ENCODE assay signal across 9 cellular contexts in genomic region chr3:157156844-157157635, GRCh38. TPM values are rescaled to one million over a fixed set of nuclear protein-coding genes. Genes with fewer than 3 reads are reported as not detected.
DNase-seq lines count a peak whose midpoint lies in the region; ATAC-seq and TF ChIP-seq lines count a peak whose summit lies in the region.
"Had no signal": no experiment of that assay in that cellular context is flagged by ENCODE, and none has a peak within 500 bp of the region (broad histone marks: within the 10 kb centered on the region; RNA-seq: fewer than 3 reads in every experiment).

No MANE protein-coding gene starts in this region.

- no peaks in the 10 kb centered on the region for H3K27me3 ChIP-seq in left ventricle myocardium inferior (ENCODE audit: low read depth)

- peaks cover 60% of the 10 kb centered on the region for H3K36me3 ChIP-seq in left ventricle myocardium inferior

- no peaks in the 10 kb centered on the region for H3K9me3 Mint-ChIP-seq in activated CD4-positive, alpha-beta memory T cell treated with anti-CD3 and anti-CD28 coated beads for 36 hours
- no peaks in the 10 kb centered on the region for H3K9me3 Mint-ChIP-seq in immature natural killer cell
- H3K9me3 Mint-ChIP-seq in type B pancreatic cell: no peaks in the 10 kb centered on the region

- intact Hi-C loops in left ventricle myocardium inferior (cut with micrococcal nuclease) (no loop called here), left ventricle myocardium superior (cut with micrococcal nuclease) (no loop called here)
- intact Hi-C loops in activated CD4-positive, alpha-beta memory T cell treated with anti-CD3 and anti-CD28 coated beads for 36 hours (cut with micrococcal nuclease): no loop called here

- H3K4me3 Mint-ChIP-seq in activated CD4-positive, alpha-beta memory T cell treated with anti-CD3 and anti-CD28 coated beads for 36 hours: peak overlapping the region; percentile 94
- H3K4me3 Mint-ChIP-seq in immature natural killer cell: peak overlapping the region; percentile 97 to 99 (median 99)
- peak overlapping the region; percentile 98 for H3K4me3 Mint-ChIP-seq in type B pancreatic cell

- peaks cover 86% of the 10 kb centered on the region for H3K4me1 ChIP-seq in left ventricle myocardium inferior

- ATAC-seq in left ventricle myocardium superior: no peak
- no peak for ATAC-seq in GM19351 (IDR thresholded peaks at IDR 0.05; ENCODE audit: unreplicated experiment)
- ATAC-seq in GM21786 (IDR thresholded peaks at IDR 0.05; ENCODE audit: unreplicated experiment): no peak
- ATAC-seq: activated CD4-positive, CD25-positive, alpha-beta regulatory T cell treated with anti-CD3 and anti-CD28 coated beads, Interleukin-2, amount 50 U/mL, for 24 hours had no signal

- H3K9me3 ChIP-seq in left ventricle myocardium inferior (replicated peaks): no peaks in the 10 kb centered on the region

- H3K27me3 Mint-ChIP-seq in activated CD4-positive, alpha-beta memory T cell treated with anti-CD3 and anti-CD28 coated beads for 36 hours: peaks cover 2% of the 10 kb centered on the region
- H3K27me3 Mint-ChIP-seq in immature natural killer cell (ENCODE audit: low read depth in 3 of 3) (peaks cover 21 to 25% (median 21%) of the 10 kb centered on the region in 3 donors), type B pancreatic cell (no peaks in the 10 kb centered on the region)

- H3K27ac Mint-ChIP-seq in activated CD4-positive, alpha-beta memory T cell treated with anti-CD3 and anti-CD28 coated beads for 36 hours: peak overlapping the region; percentile 99
- H3K27ac Mint-ChIP-seq in immature natural killer cell (peak overlapping the region; percentile 71 to 99 (median 99)), type B pancreatic cell (peak overlapping the region; percentile 99)

- H3K4me3 ChIP-seq in left ventricle myocardium inferior: peak overlapping the region; percentile 83

- peak overlapping the region; percentile 6 for H3K27ac ChIP-seq in left ventricle myocardium inferior (replicated peaks)

- CTCF ChIA-PET in activated CD4-positive, alpha-beta memory T cell treated with anti-CD3 and anti-CD28 coated beads for 36 hours (lab: Charles Lee): interaction anchor here (1.2 to 1.4 kb wide), 4 partner anchors 18 to 483 kb away, joined by 3 to 7 read pairs (median 4); partner anchors contain the start of gene TIPARP

- DNase-seq in left ventricle myocardium inferior (no peak), left ventricle myocardium superior (no peak), immature natural killer cell (no peak), type B pancreatic cell (ENCODE audit: extremely low spot score, unreplicated experiment) (no peak)
- DNase-seq in activated CD4-positive, alpha-beta memory T cell treated with anti-CD3 and anti-CD28 coated beads for 36 hours: no peak
- DNase-seq in NK-92 treated with Interleukin-12 subunit alpha and Interleukin-12 subunit beta, amount 100 ng/mL, for 24 hours (lab: John Stamatoyannopoulos, UW): no peak

- POLR2A ChIA-PET in activated CD4-positive, alpha-beta memory T cell treated with anti-CD3 and anti-CD28 coated beads for 36 hours (lab: Charles Lee): interaction anchor here (0.7 to 3.0 kb wide), 4 partner anchors 8 to 68 kb away, joined by 5 to 22 read pairs (median 5); no protein-coding TSS in a partner anchor

- TF ChIP-seq CTCF in left ventricle myocardium inferior (IDR thresholded peaks at IDR 0.05; ENCODE audit: borderline replicate concordance) (no peak), type B pancreatic cell (conservative IDR thresholded peaks at IDR 0.05) (no peak)

- H3K36me3 Mint-ChIP-seq in activated CD4-positive, alpha-beta memory T cell treated with anti-CD3 and anti-CD28 coated beads for 36 hours: peaks cover 75% of the 10 kb centered on the region
- H3K36me3 Mint-ChIP-seq in immature natural killer cell (peaks cover 11 to 52% (median 34%) of the 10 kb centered on the region in 3 donors), type B pancreatic cell (peaks cover 57% of the 10 kb centered on the region)

- peaks cover 62% of the 10 kb centered on the region for H3K4me1 Mint-ChIP-seq in activated CD4-positive, alpha-beta memory T cell treated with anti-CD3 and anti-CD28 coated beads for 36 hours (ENCODE audit: low read depth)
- H3K4me1 Mint-ChIP-seq in immature natural killer cell: peaks cover 71 to 83% of the 10 kb centered on the region in 2 donors
- H3K4me1 Mint-ChIP-seq in type B pancreatic cell (ENCODE audit: unreplicated experiment): peaks cover 48% of the 10 kb centered on the region

RNA-seq across cellular contexts. Expression of gene CCNL1, which starts 2.9 kb away (rescaled TPM):
- total RNA-seq in left ventricle myocardium inferior: 19.2 TPM
- 30.7 TPM for total RNA-seq in left ventricle myocardium superior
- 100 to 1,000 TPM; 144 to 150 TPM for total RNA-seq in activated CD4-positive, alpha-beta memory T cell treated with anti-CD3 and anti-CD28 coated beads for 36 hours
- polyA plus RNA-seq in immature natural killer cell: 10 to 100 TPM; 35.3 to 87.6 (median 44.2) TPM
- total RNA-seq in type B pancreatic cell (ENCODE audit: low replicate concordance): 145 and 233 TPM in 2 replicates
